ENCODE assay signal across 25 cellular contexts in genomic region chr18:45498270-45498625, GRCh38.
"Had no signal": no experiment of that assay in that cellular context is flagged by ENCODE, and none has a peak within 500 bp of the region (broad histone marks: within the 10 kb centered on the region; RNA-seq: fewer than 3 reads in every experiment).

No MANE protein-coding gene starts in this region.

- H3K27ac ChIP-seq: stomach, suprapubic skin, testis, thoracic aorta, thyroid gland, tibial artery, tibial nerve, transverse colon, upper lobe of left lung, upper lobe of right lung, uterus, vagina had no signal

- H3K4me1 ChIP-seq: stomach, suprapubic skin, testis, thyroid gland, tibial nerve, transverse colon, upper lobe of left lung, upper lobe of right lung, uterus, vagina had no signal

- H3K9me3 ChIP-seq: stomach, suprapubic skin, testis, thoracic aorta, thyroid gland, tibial artery, tibial nerve, transverse colon, upper lobe of left lung, upper lobe of right lung, uterus, vagina had no signal

- H3K27me3 ChIP-seq: stomach, suprapubic skin, testis, thyroid gland, tibial artery, tibial nerve, transverse colon, upper lobe of left lung, upper lobe of right lung, uterus, vagina had no signal

- ATAC-seq: stimulated activated memory B cell treated with anti-CD40 and anti-IgM and Interleukin-4, amounts not matched to agents 10 μg/mL and 1 μg/mL and 100 μg/mL, for 72 hours; stimulated activated naive B cell treated with anti-CD40 and anti-IgM and Interleukin-4, amounts not matched to agents 10 μg/mL and 1 μg/mL and 100 μg/mL, for 72 hours; stimulated activated naive CD8-positive, alpha-beta T cell treated with anti-CD3 and anti-CD28 coated beads, Interleukin-15, amount 100 ng/mL, for 72 hours; stimulated activated naive CD8-positive, alpha-beta T cell treated with anti-CD3 and anti-CD28 coated beads, Interleukin-15, Interleukin-2, amounts not matched to agents 100 U/mL and 50 U/mL, for 24 hours; upper lobe of right lung had no signal

- DNase-seq: stimulated activated CD4-positive, alpha-beta T cell treated with anti-CD3 and anti-CD28 coated beads, Interleukin-2, amount 100 ng/mL, for 48 hours; stimulated activated CD4-positive, alpha-beta T cell treated with anti-CD3 and anti-CD28 coated beads, Interleukin-4, amount 100 ng/mL, for 1 hour; stimulated activated CD4-positive, alpha-beta T cell treated with anti-CD3 and anti-CD28 coated beads, Interleukin-4, amount 100 ng/mL, for 24 hours; stimulated activated CD4-positive, alpha-beta T cell treated with anti-CD3 and anti-CD28 coated beads, Interleukin-4, amount 100 ng/mL, for 4 hours; stimulated activated CD8-positive, alpha-beta memory T cell treated with anti-CD3 and anti-CD28 coated beads, Interleukin-4, amount 100 ng/mL, for 48 hours; stimulated activated naive B cell treated with anti-CD40 and anti-IgM and Interleukin-4, amounts not matched to agents 10 μg/mL and 1 μg/mL and 100 μg/mL, for 72 hours; stimulated activated naive CD4-positive, alpha-beta T cell; stimulated activated naive CD4-positive, alpha-beta T cell treated with Interleukin-2 at 50 U/mL for 16 hours; stimulated activated naive CD8-positive, alpha-beta T cell treated with anti-CD3 and anti-CD28 coated beads, Interleukin-15, amount 100 ng/mL, for 72 hours; stimulated activated naive CD8-positive, alpha-beta T cell treated with anti-CD3 and anti-CD28 coated beads, Interleukin-15, Interleukin-2, amounts not matched to agents 100 U/mL and 50 U/mL, for 24 hours; stomach; substantia nigra; testis; thyroid gland; tibial artery; transverse colon; trophoblast cell; upper lobe of left lung; upper lobe of right lung; uterus had no signal

- H3K36me3 ChIP-seq: stomach, suprapubic skin, thoracic aorta, thyroid gland, tibial artery, tibial nerve, transverse colon, upper lobe of left lung, upper lobe of right lung, uterus, vagina had no signal

- H3K4me3 ChIP-seq: stomach, suprapubic skin, testis, thoracic aorta, thyroid gland, tibial artery, tibial nerve, transverse colon, upper lobe of left lung, upper lobe of right lung, uterus, vagina had no signal
